In the genomic region with DNA sequence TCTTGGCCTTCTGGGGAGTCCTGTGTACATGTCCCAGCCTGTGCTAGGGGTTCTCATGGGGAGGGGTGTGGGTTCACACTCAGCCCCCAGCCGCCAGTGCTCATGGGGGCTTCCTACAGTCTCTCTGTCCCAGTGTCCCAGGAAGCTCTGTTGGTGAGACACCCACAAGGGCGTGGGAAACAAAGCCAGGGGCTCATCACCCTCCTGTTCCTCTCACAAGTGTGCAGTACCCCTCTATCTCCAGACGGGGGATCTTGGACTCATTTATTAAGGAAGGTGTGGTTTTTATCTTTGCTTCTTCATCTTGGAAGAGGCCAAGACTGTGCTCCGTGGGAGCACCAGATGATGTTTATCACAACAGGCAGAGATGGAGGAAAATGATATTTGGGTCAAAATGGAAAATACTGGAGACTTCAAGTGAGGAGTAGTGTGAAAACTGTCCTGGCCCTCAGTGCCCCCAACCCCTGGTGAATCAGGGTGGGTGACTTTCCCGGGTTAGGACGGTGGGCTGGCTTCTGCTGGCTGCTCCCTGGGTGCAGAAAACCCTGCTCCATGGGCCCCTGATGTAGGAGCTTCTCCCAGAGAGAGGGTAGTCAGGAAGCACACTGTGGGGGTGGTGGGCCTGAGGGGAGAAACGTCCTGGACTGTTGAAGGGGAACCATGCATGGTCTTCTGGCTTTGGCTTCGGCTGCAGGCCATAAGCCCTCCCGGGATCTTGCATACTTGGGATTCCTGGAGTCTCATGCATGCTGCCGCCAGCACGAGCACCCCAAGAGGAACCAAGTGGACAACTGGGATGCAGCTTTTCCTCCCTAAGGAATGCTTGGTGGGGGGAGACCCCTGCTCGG, we compare ENCODE assay signal across 9 cellular contexts. TPM values are rescaled to one million over a fixed set of nuclear protein-coding genes. Genes with fewer than 3 reads are reported as not detected.
DNase-seq lines count a peak whose midpoint lies in the region; ATAC-seq and TF ChIP-seq lines count a peak whose summit lies in the region.
"Had no signal": no experiment of that assay in that cellular context is flagged by ENCODE, and none has a peak within 500 bp of the region (broad histone marks: within the 10 kb centered on the region; RNA-seq: fewer than 3 reads in every experiment).

No MANE protein-coding gene starts in this region.

- H3K27me3 ChIP-seq in Panc1 (ENCODE audit: control insufficient read depth, insufficient read depth, low read length), result no peaks in the 10 kb centered on the region
- H3K27me3 ChIP-seq in testis, result no peaks in the 10 kb centered on the region

- no TSS peak for BruUV-seq in Panc1 (replicated peaks; lab: Mats Ljungman, UMichigan)

- H3K9me3 ChIP-seq in Panc1 (ENCODE audit: control insufficient read depth, insufficient read depth, low read depth, low read length), result no peaks in the 10 kb centered on the region
- no peaks in the 10 kb centered on the region for H3K9me3 ChIP-seq in testis

- POLR2A ChIA-PET in AG04449 (lab: Yijun Ruan, JAX), result no interaction called here
- POLR2A ChIA-PET in Panc1 (lab: Charles Lee), result no interaction called here

- TF ChIP-seq POLR2A in testis (IDR thresholded peaks at IDR 0.05), result no peak

- H3K4me1 ChIP-seq in Panc1 (ENCODE audit: control insufficient read depth, insufficient read depth, low read length), result no peaks in the 10 kb centered on the region
- H3K4me1 ChIP-seq in testis, result no peaks in the 10 kb centered on the region

- no peak overlapping the region for H3K4me3 ChIP-seq in AG04449 (ENCODE audit: low read depth, low read length)
- no peak overlapping the region for H3K4me3 ChIP-seq in GM12875 (ENCODE audit: low read depth, low read length)
- H3K4me3 ChIP-seq in Panc1 (ENCODE audit: low read depth in 2 of 2, low read length in 2 of 2), result no peak overlapping the region
- no peak overlapping the region for H3K4me3 ChIP-seq in testis

- TF ChIP-seq CTCF in AG04449 (IDR thresholded peaks at IDR 0.05; ENCODE audit: insufficient read depth, low read length, missing control alignments), result peak; percentile 54
- TF ChIP-seq CTCF in GM12875 (IDR thresholded peaks at IDR 0.05; ENCODE audit: borderline replicate concordance, insufficient read depth, low read depth, low read length), result 0 out of 2 replicates have a peak, but pooled peaks have one; percentile 18
- peak; percentile 70 for TF ChIP-seq CTCF in Panc1 (IDR thresholded peaks at IDR 0.05)
- TF ChIP-seq CTCF in testis (IDR thresholded peaks at IDR 0.05), result peak in 1 of 3 experiments; percentile 21

- WGBS in testis, 2 donors, result 43 to 53% methylated on average over 9 to 12 of the region's 12 CpGs

- peak; percentile 82 for ATAC-seq in Panc1
- no peak for ATAC-seq in GM21367 (IDR thresholded peaks at IDR 0.05; ENCODE audit: unreplicated experiment)

- CTCF ChIA-PET in AG04449 (lab: Yijun Ruan, JAX), result interaction anchor here (0.6 to 6.3 kb wide), 17 partner anchors 8 to 401 kb away, joined by 3 to 59 read pairs (median 5); a partner anchor contains a TSS
- CTCF ChIA-PET in Panc1 (lab: Charles Lee), result no interaction called here

- in situ Hi-C loops in Panc1 (cut with HindIII; ENCODE audit: low pct_unique_long_range_greater_than_20kb, low sequenced_read_pairs), result no loop called here

- intact Hi-C loops in Panc1 (cut with micrococcal nuclease; ENCODE audit: unreplicated experiment) (no loop called here), testis (cut with DNase I; ENCODE audit: low total_unique reads) (no loop called here)

- no peak overlapping the region for H3K27ac ChIP-seq in Panc1 (ENCODE audit: low read length)
- no peak overlapping the region for H3K27ac ChIP-seq in testis

- no peak for DNase-seq in AG04449 (ENCODE audit: low read depth, low spot score)
- no peak for DNase-seq in Panc1 (ENCODE audit: low read depth, low spot score)
- peak; percentile 60 for DNase-seq in hepatic stellate cell (ENCODE audit: low spot score)
- DNase-seq in NCI-H2081 treated with DMSO at 0.1 percent for 48 hours (lab: John Stamatoyannopoulos, UW), result no peak
- DNase-seq in testis, result no peak
- no peak for DNase-seq in nucleus accumbens (lab: John Stamatoyannopoulos, UW)

- H3K36me3 ChIP-seq in Panc1 (ENCODE audit: control insufficient read depth, insufficient read depth, low read length) (no peaks in the 10 kb centered on the region), testis (ENCODE audit: low read depth, missing control alignments) (no peaks in the 10 kb centered on the region)

RNA-seq across cellular contexts. Expression of a gene that starts 15.3 kb away (rescaled TPM):
- total RNA-seq in Panc1 (2021; ENCODE audit: unreplicated experiment) (2.1 TPM), testis (1 to 10 TPM; 1.7 to 2.7 TPM)
- polyA plus RNA-seq in Panc1 (2012; ENCODE audit: insufficient read length), result 5.1 TPM
- polyA plus RNA-seq in testis (ENCODE audit: insufficient read depth, low read depth, low replicate concordance), result 1.1 TPM

RNA-seq across cellular contexts. Expression of a gene that starts 37.3 kb away (rescaled TPM):
- total RNA-seq in Panc1 (2021; ENCODE audit: unreplicated experiment) (not detected), testis (not detected)
- polyA plus RNA-seq in Panc1 (2012; ENCODE audit: insufficient read length), result not detected
- not detected for polyA plus RNA-seq in testis (ENCODE audit: insufficient read depth, low read depth, low replicate concordance)
- total RNA-seq: glomerular endothelial cell had no signal
